ENCODE assay signal across 15 cellular contexts in genomic region chr11:8642226-8642625, GRCh38. TPM values are rescaled to one million over a fixed set of nuclear protein-coding genes. Genes with fewer than 3 reads are reported as not detected.
DNase-seq lines count a peak whose midpoint lies in the region; ATAC-seq and TF ChIP-seq lines count a peak whose summit lies in the region.
"Had no signal": no experiment of that assay in that cellular context is flagged by ENCODE, and none has a peak within 500 bp of the region (broad histone marks: within the 10 kb centered on the region; RNA-seq: fewer than 3 reads in every experiment).

No MANE protein-coding gene starts in this region.

- no peaks in the 10 kb centered on the region for H3K9me3 ChIP-seq in MM.1S (replicated peaks; ENCODE audit: insufficient read depth, low read length)
- H3K9me3 ChIP-seq in A673 (ENCODE audit: low read depth, low read length, poor library complexity, severe bottlenecking), result no peaks in the 10 kb centered on the region
- no peaks in the 10 kb centered on the region for H3K9me3 ChIP-seq in left lung
- H3K9me3 ChIP-seq: A549 had no signal

- ATAC-seq in esophagus mucosa (no peak), left lung (no peak)
- ATAC-seq: A549 had no signal

- POLR2A ChIA-PET in A673 (lab: Charles Lee; ENCODE audit: low non-redundant PET), result no interaction called here

- H3K27ac ChIP-seq in MM.1S (ENCODE audit: low read length) (peak overlapping the region; percentile 63; the same call in 1 of the 2 replicates), A673 (ENCODE audit: low read depth, low read length, poor library complexity, severe bottlenecking) (no peak overlapping the region), left lung (no peak overlapping the region)
- H3K27ac ChIP-seq: A549, HL-60 had no signal

- CTCF ChIA-PET in A673 (lab: Charles Lee), result no interaction called here

- H3K27ac Mint-ChIP-seq in brain, result peak overlapping the region in 4 of 5 experiments; percentile 54 to 92 (median 77)
- H3K27ac Mint-ChIP-seq: GM23338 had no signal

- intact Hi-C loops in A673 (cut with micrococcal nuclease; ENCODE audit: unreplicated experiment) (no loop called here), left lung (cut with DNase I) (no loop called here)

- no peaks in the 10 kb centered on the region for H3K27me3 Mint-ChIP-seq in brain

- 0 out of 2 replicates have a peak overlapping the region, but pooled peaks have one; percentile 10 for H3K4me3 ChIP-seq in MM.1S (ENCODE audit: low read length)
- H3K4me3 ChIP-seq in A673 (ENCODE audit: low read depth, low read length, poor library complexity, severe bottlenecking), result no peak overlapping the region
- no peak overlapping the region for H3K4me3 ChIP-seq in left lung
- H3K4me3 ChIP-seq: A549, GM23338, K562 had no signal

- H3K4me3 Mint-ChIP-seq in brain, result peak overlapping the region in 1 of 5 experiments; percentile 54
- H3K4me3 Mint-ChIP-seq: GM23338 had no signal

- H3K9me2 ChIP-seq in MM.1S (replicated peaks; ENCODE audit: insufficient read depth, low read length), result no peaks in the 10 kb centered on the region

- peak overlapping the region; percentile 29; the same call in 1 of the 2 replicates for H2AFZ ChIP-seq in MM.1S (ENCODE audit: low read length)
- H2AFZ ChIP-seq: GM23338 had no signal

- H4K20me1 ChIP-seq in MM.1S (ENCODE audit: insufficient read depth, low read length), result no peaks in the 10 kb centered on the region

- peaks cover 22% of the 10 kb centered on the region for H3F3A ChIP-seq in MM.1S (ENCODE audit: insufficient read depth, low read length)

- H3K4me1 Mint-ChIP-seq in brain, result peaks cover 9% of the 10 kb centered on the region

- no TSS peak for BruUV-seq in A673 (replicated peaks; lab: Mats Ljungman, UMichigan)

- H3K4me1 ChIP-seq in MM.1S (ENCODE audit: low read length) (peaks cover 34% of the 10 kb centered on the region), A673 (ENCODE audit: insufficient read depth, low read length, poor library complexity, severe bottlenecking) (no peaks in the 10 kb centered on the region), left lung (no peaks in the 10 kb centered on the region)
- H3K4me1 ChIP-seq: A549 had no signal

- H3K4me2 ChIP-seq in MM.1S (ENCODE audit: low read depth, low read length), result peak overlapping the region; percentile 71
- H3K4me2 ChIP-seq: A549, GM23338 had no signal

- DNase-seq in NCI-H82 (lab: John Stamatoyannopoulos, UW) (peak; percentile 75), NCI-H82 treated with DMSO at 0.1 percent for 48 hours (lab: John Stamatoyannopoulos, UW; ENCODE audit: unreplicated experiment) (no peak), MM.1S (no peak), A673 (ENCODE audit: low spot score) (no peak), left lung (no peak)
- DNase-seq: GF-D8, NCI-H1048, NCI-H187 treated with DMSO at 0.1 percent for 48 hours, SIG-M5 had no signal

- H3K36me3 ChIP-seq in MM.1S (replicated peaks; ENCODE audit: insufficient read depth, low read length) (no peaks in the 10 kb centered on the region), A673 (ENCODE audit: insufficient read depth, low read length, poor library complexity, severe bottlenecking) (no peaks in the 10 kb centered on the region), left lung (peaks cover 0 to 84% of the 10 kb centered on the region in 2 donors)

- no peak for TF ChIP-seq CTCF in MM.1S (IDR thresholded peaks at IDR 0.05; ENCODE audit: low read length)
- no peak for TF ChIP-seq CTCF in brain (conservative IDR thresholded peaks at IDR 0.05)
- TF ChIP-seq CTCF in A673 (conservative IDR thresholded peaks at IDR 0.05; ENCODE audit: low read depth, low read length), result no peak
- no peak for TF ChIP-seq CTCF in left lung (IDR thresholded peaks at IDR 0.05)

- no peak overlapping the region for H3K9ac ChIP-seq in MM.1S (ENCODE audit: low read length)

- peaks cover 34% of the 10 kb centered on the region for H3K36me3 Mint-ChIP-seq in brain

- no peaks in the 10 kb centered on the region for H3K27me3 ChIP-seq in MM.1S (replicated peaks; ENCODE audit: insufficient read depth, low read length)
- no peaks in the 10 kb centered on the region for H3K27me3 ChIP-seq in A673 (replicated peaks; ENCODE audit: insufficient read depth, low read depth, low read length, poor library complexity)
- no peaks in the 10 kb centered on the region for H3K27me3 ChIP-seq in left lung

- H3K9me3 Mint-ChIP-seq in brain, result no peaks in the 10 kb centered on the region
- H3K9me3 Mint-ChIP-seq: GM23338 had no signal

- no peaks in the 10 kb centered on the region for H3K79me2 ChIP-seq in MM.1S (ENCODE audit: low read length)

RNA-seq across cellular contexts. Expression of gene TRIM66, which starts 40.2 kb away (rescaled TPM):
- polyA plus RNA-seq in brain (ENCODE audit: insufficient read depth, low read depth, low replicate concordance), result 3.7 TPM
- total RNA-seq in A673 (2021) (9.7 and 14.6 TPM in 2 replicates), esophagus mucosa (11.8 TPM), left lung (10 to 100 TPM in 1 of 2 donors, 1 to 10 TPM in 1; 7.3 to 14.3 TPM)

RNA-seq across cellular contexts. Expression of gene RPL27A, which starts 40.4 kb away (rescaled TPM):
- 1,828 TPM for polyA plus RNA-seq in brain (ENCODE audit: insufficient read depth, low read depth, low replicate concordance)
- total RNA-seq in A673 (2021) (576 and 629 TPM in 2 replicates), esophagus mucosa (1,154 TPM), left lung (100 to 1,000 TPM; 724 to 741 TPM)

RNA-seq across cellular contexts. Expression of gene STK33, which starts 48.2 kb away (rescaled TPM):
- polyA plus RNA-seq in brain (ENCODE audit: insufficient read depth, low read depth, low replicate concordance), result 8.6 TPM
- total RNA-seq in A673 (2021) (not detected in 2 replicates), esophagus mucosa (0.52 TPM), left lung (10 to 100 TPM; 16.6 to 16.9 TPM)
- total RNA-seq: K562 had no signal
- polyA plus RNA-seq: K562 had no signal

Comparison
In these comparisons a context has a peak if more than half of its experiments do, and no peak if none do; other contexts are left out.
1. RNA of gene STK33, which starts 48.2 kb away (total RNA-seq): 16.6 to 16.9 TPM in left lung; 0.52 TPM in esophagus mucosa (single experiment) and not detected in A673; every median in the first group is over 10 times any median in the second.